ENCODE assay signal across 1 cellular context in genomic region chr18:24051256-24051947, GRCh38.
TF ChIP-seq lines count a peak whose summit lies in the region.

No MANE protein-coding gene starts in this region.

TF ChIP-seq in HepG2, 621 proteins besides CTCF, POLR2A, EP300 and RAD21 (continued from another document and continues in another):
- TF ChIP-seq ZNF770 (CRISPR knock-in tag; IDR thresholded peaks at IDR 0.05): no peak
- TF ChIP-seq IRF2 (CRISPR knock-in tag; IDR thresholded peaks at IDR 0.05): peak; percentile 47; the same call in 1 of the 2 replicates
- TF ChIP-seq ZNF710 (CRISPR knock-in tag; IDR thresholded peaks at IDR 0.05; ENCODE audit: borderline replicate concordance): peak; percentile 68; the same call in 1 of the 2 replicates
- TF ChIP-seq ATRX (CRISPR knock-in tag; IDR thresholded peaks at IDR 0.05; ENCODE audit: borderline replicate concordance): no peak
- no peak for TF ChIP-seq U2AF1 (optimal IDR thresholded peaks at IDR 0.05; ENCODE audit: low read depth, low read length)
- TF ChIP-seq ARID5B (CRISPR knock-in tag; IDR thresholded peaks at IDR 0.05): peak; percentile 80
- TF ChIP-seq ZNF318 (CRISPR knock-in tag; IDR thresholded peaks at IDR 0.05): peak; percentile 85; the same call in 1 of the 2 replicates
- TF ChIP-seq ZNF33A (CRISPR knock-in tag; IDR thresholded peaks at IDR 0.05; ENCODE audit: borderline replicate concordance): no peak
- TF ChIP-seq TRAFD1 (CRISPR knock-in tag; IDR thresholded peaks at IDR 0.05; ENCODE audit: borderline replicate concordance): no peak
- TF ChIP-seq ZNF776 (CRISPR knock-in tag; IDR thresholded peaks at IDR 0.05): no peak
- TF ChIP-seq ZNF317 (CRISPR knock-in tag; IDR thresholded peaks at IDR 0.05): 0 out of 2 replicates have a peak, but pooled peaks have one; percentile 45
- peak; percentile 81; the same call in 1 of the 2 replicates for TF ChIP-seq JUN (CRISPR knock-in tag; IDR thresholded peaks at IDR 0.05)
- peak; percentile 98 for TF ChIP-seq ZBTB10 (CRISPR knock-in tag; IDR thresholded peaks at IDR 0.05; ENCODE audit: borderline replicate concordance)
- TF ChIP-seq TFDP1 (CRISPR knock-in tag; IDR thresholded peaks at IDR 0.05; ENCODE audit: borderline replicate concordance): peak; percentile 31; the same call in 1 of the 2 replicates
- no peak for TF ChIP-seq ZBED4 (CRISPR knock-in tag; IDR thresholded peaks at IDR 0.05; ENCODE audit: borderline replicate concordance)
- TF ChIP-seq TCF7L2 (IDR thresholded peaks at IDR 0.05; ENCODE audit: low read depth, low read length): no peak
- no peak for TF ChIP-seq STAG1 (CRISPR knock-in tag; IDR thresholded peaks at IDR 0.05)
- TF ChIP-seq AKAP8 (CRISPR knock-in tag; IDR thresholded peaks at IDR 0.05): no peak
- TF ChIP-seq HOXA3 (CRISPR knock-in tag; IDR thresholded peaks at IDR 0.05): peak; percentile 76; the same call in 1 of the 2 replicates
- no peak for TF ChIP-seq TFDP2 (CRISPR knock-in tag; IDR thresholded peaks at IDR 0.05)
